23 cellular contexts compared by ENCODE assay signal in genomic region chrX:112313201-112313600, GRCh38.
"Had no signal": no experiment of that assay in that cellular context is flagged by ENCODE, and none has a peak within 500 bp of the region (broad histone marks: within the 10 kb centered on the region; RNA-seq: fewer than 3 reads in every experiment).

No MANE protein-coding gene starts in this region.

- H3K9me3 ChIP-seq: esophagus muscularis mucosa, gastroesophageal sphincter, heart left ventricle, left lung, lower lobe of right lung, mucosa of descending colon had no signal

- H3K36me3 ChIP-seq: esophagus muscularis mucosa, gastroesophageal sphincter, heart left ventricle, left lung, lower lobe of right lung had no signal

- ATAC-seq: foreskin keratinocyte; gastroesophageal sphincter; heart left ventricle; left lung; left ventricle myocardium superior; lower lobe of right lung; mucosa of descending colon; naive thymus-derived CD8-positive, alpha-beta T cell had no signal

- H3K4me1 ChIP-seq: esophagus muscularis mucosa, foreskin keratinocyte, gastroesophageal sphincter, heart left ventricle, left lung, lower lobe of right lung had no signal

- H3K4me3 ChIP-seq: coronary artery, dorsolateral prefrontal cortex, esophagus muscularis mucosa, gastroesophageal sphincter, heart left ventricle, hepatocyte, left lung, lower lobe of right lung, mucosa of descending colon had no signal

- FAIRE-seq: frontal cortex, kidney had no signal

- H2AFZ ChIP-seq: hepatocyte had no signal

- H3K4me2 ChIP-seq: hepatocyte had no signal

- H3K27ac ChIP-seq: coronary artery, dorsolateral prefrontal cortex, esophagus muscularis mucosa, foreskin keratinocyte, gastroesophageal sphincter, heart left ventricle, hepatocyte, left lung, lower lobe of right lung had no signal

- H3K27me3 ChIP-seq: esophagus muscularis mucosa, foreskin keratinocyte, gastroesophageal sphincter, hepatocyte had no signal

- DNase-seq: dermis blood vessel endothelial cell; dorsolateral prefrontal cortex; effector CD4-positive, alpha-beta T cell; effector memory CD4-positive, alpha-beta T cell; foreskin keratinocyte; heart left ventricle; hypothalamus; immature natural killer cell; islet precursor cell; kidney; kidney glomerular epithelial cell; left lung; left ventricle myocardium superior; lower lobe of right lung; mesenchymal stem cell; mucosa of descending colon; naive B cell; naive thymus-derived CD8-positive, alpha-beta T cell had no signal

- H3K79me2 ChIP-seq: hepatocyte had no signal
